1 cellular context compared by ENCODE assay signal in the genomic region with DNA sequence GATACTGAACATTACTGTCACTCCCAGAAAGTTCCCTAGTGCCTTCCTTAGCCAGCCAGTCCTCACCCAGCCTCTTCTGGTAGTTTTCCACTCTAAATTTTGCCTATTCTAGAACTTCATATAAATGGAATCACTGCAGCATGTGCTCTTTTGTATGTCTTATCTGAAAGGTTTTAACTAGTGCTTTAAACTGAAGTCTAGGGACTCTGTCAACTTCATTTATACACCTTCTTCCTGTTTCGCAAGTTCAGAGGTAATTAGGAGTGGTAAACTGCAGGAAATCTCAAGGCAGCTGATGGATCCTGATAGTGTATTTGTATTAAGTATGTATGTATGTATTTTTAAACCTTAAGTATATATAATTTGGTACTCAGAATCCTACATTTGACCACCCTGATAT.
TF ChIP-seq lines count a peak whose summit lies in the region.

No MANE protein-coding gene starts in this region.

TF ChIP-seq in IMR-90, 13 proteins besides CTCF, POLR2A, EP300 and RAD21 (continued from another document):
- TF ChIP-seq, protein P1, sequence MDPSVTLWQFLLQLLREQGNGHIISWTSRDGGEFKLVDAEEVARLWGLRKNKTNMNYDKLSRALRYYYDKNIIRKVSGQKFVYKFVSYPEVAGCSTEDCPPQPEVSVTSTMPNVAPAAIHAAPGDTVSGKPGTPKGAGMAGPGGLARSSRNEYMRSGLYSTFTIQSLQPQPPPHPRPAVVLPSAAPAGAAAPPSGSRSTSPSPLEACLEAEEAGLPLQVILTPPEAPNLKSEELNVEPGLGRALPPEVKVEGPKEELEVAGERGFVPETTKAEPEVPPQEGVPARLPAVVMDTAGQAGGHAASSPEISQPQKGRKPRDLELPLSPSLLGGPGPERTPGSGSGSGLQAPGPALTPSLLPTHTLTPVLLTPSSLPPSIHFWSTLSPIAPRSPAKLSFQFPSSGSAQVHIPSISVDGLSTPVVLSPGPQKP (IDR thresholded peaks at IDR 0.05; ENCODE audit: borderline replicate concordance, low read depth, low read length): no peak
- TF ChIP-seq CHD1 (IDR thresholded peaks at IDR 0.05; ENCODE audit: low read depth, low read length) (no peak), RFX5 (IDR thresholded peaks at IDR 0.05; ENCODE audit: low read depth, low read length) (no peak), RCOR1 (IDR thresholded peaks at IDR 0.05; ENCODE audit: insufficient replicate concordance, low read length) (no peak), BHLHE40 (IDR thresholded peaks at IDR 0.05; ENCODE audit: low read depth, low read length) (no peak), SMC3 (IDR thresholded peaks at IDR 0.05; ENCODE audit: low read depth, low read length) (no peak), MAZ (IDR thresholded peaks at IDR 0.05; ENCODE audit: borderline replicate concordance, low read depth, low read length) (no peak)
TF ChIP-seq in IMR-90: peak in this region for 0.
